In the genomic region with DNA sequence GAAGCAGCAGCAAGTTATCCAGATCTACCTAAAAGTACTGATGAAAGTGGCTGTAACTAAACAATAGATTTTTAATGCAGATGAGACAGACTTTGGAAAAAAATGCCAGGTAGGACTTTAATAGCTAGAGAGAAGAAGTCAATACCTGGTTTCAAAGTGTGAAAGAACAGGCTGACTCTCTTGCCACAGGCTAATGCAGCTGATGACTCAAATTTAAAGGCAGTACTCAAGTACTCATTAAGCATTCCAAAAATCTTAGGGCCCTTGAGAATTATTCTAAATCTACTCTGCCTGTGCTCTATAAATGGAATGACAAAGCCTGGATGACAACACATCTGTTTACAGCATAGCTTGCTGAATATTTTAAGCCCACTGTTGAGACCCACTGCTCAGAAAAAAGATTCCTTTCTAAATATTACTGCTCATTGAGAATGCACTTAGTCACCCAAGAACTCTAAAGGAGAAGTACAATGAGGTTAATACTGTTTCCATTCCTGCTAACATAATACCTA, we compare ENCODE assay signal across 27 cellular contexts.
"Had no signal": no experiment of that assay in that cellular context is flagged by ENCODE, and none has a peak within 500 bp of the region (broad histone marks: within the 10 kb centered on the region; RNA-seq: fewer than 3 reads in every experiment).

No MANE protein-coding gene starts in this region.

- H3K27ac Mint-ChIP-seq: activated B cell treated with CpG ODN at 0.5 μM for 24 hours; activated CD4-positive, alpha-beta T cell treated with anti-CD3 and anti-CD28 coated beads, Interleukin-2, amount 10 ng/mL, durations not matched to agents 24 days and 14 days; activated naive CD4-positive, alpha-beta T cell treated with anti-CD3 and anti-CD28 coated beads, Interleukin-2, amount 50 U/mL, for 72 hours; activated naive CD8-positive, alpha-beta T cell treated with anti-CD3 and anti-CD28 coated beads, Interleukin-2, amount 50 U/mL, for 24 hours; brain; T-helper 17 cell had no signal

- H3K27me3 Mint-ChIP-seq: activated B cell treated with CpG ODN at 0.5 μM for 24 hours; activated CD4-positive, alpha-beta T cell treated with anti-CD3 and anti-CD28 coated beads, Interleukin-2, amount 10 ng/mL, durations not matched to agents 24 days and 14 days; activated naive CD8-positive, alpha-beta T cell treated with anti-CD3 and anti-CD28 coated beads, Interleukin-2, amount 50 U/mL, for 24 hours; brain; T-helper 17 cell had no signal

- H3K4me3 Mint-ChIP-seq: activated B cell treated with CpG ODN at 0.5 μM for 24 hours; activated CD4-positive, alpha-beta T cell treated with anti-CD3 and anti-CD28 coated beads, Interleukin-2, amount 10 ng/mL, durations not matched to agents 24 days and 14 days; activated naive CD8-positive, alpha-beta T cell treated with anti-CD3 and anti-CD28 coated beads, Interleukin-2, amount 50 U/mL, for 24 hours; activated T-cell treated with anti-CD3 and anti-CD28 coated beads, Interleukin-2, amount 50 U/mL, for 4 hours; brain; T-helper 17 cell had no signal

- H3K4me3 ChIP-seq: ascending aorta, cardiac muscle cell had no signal

- H3K4me1 Mint-ChIP-seq: activated B cell treated with CpG ODN at 0.5 μM for 24 hours; activated CD4-positive, alpha-beta T cell treated with anti-CD3 and anti-CD28 coated beads, Interleukin-2, amount 10 ng/mL, durations not matched to agents 24 days and 14 days; activated naive CD8-positive, alpha-beta T cell treated with anti-CD3 and anti-CD28 coated beads, Interleukin-2, amount 50 U/mL, for 24 hours; T-helper 17 cell had no signal

- H3K9me3 ChIP-seq: ascending aorta had no signal

- H3K36me3 Mint-ChIP-seq: brain had no signal

- DNase-seq: activated B cell treated with CpG ODN at 0.5 μM for 24 hours; activated CD4-positive, alpha-beta T cell treated with anti-CD3 and anti-CD28 coated beads for 1 hour; activated CD4-positive, alpha-beta T cell treated with anti-CD3 and anti-CD28 coated beads, Interleukin-2, amount 10 ng/mL, durations not matched to agents 24 days and 14 days; activated CD4-positive, alpha-beta T cell treated with anti-CD3 and anti-CD28 coated beads, Interleukin-2, amount 50 U/mL, for 48 hours; activated CD8-positive, alpha-beta memory T cell treated with anti-CD3 and anti-CD28 coated beads for 24 hours; activated effector memory CD4-positive, alpha-beta T cell treated with anti-CD3 and anti-CD28 coated beads, Interleukin-2, amount 50 U/mL, for 16 hours; activated naive CD4-positive, alpha-beta T cell treated with Interleukin-2 at 50 U/mL for 16 hours; activated naive CD8-positive, alpha-beta T cell treated with anti-CD3 and anti-CD28 coated beads, Interleukin-2, amount 50 U/mL, for 24 hours; activated T-cell treated with anti-CD3 and anti-CD28 coated beads, Interleukin-2, amount 50 U/mL, for 4 hours; amniotic stem cell; Karpas-422; NCI-H1048; NCI-H146; NCI-H187 treated with DMSO at 0.1 percent for 48 hours; NCI-H2081 treated with DMSO at 0.1 percent for 48 hours; NCI-H446; NCI-H524; PC-3; SIG-M5; T-helper 17 cell; T-helper 9 cell had no signal

- FAIRE-seq: RCC 7860, TTC549 had no signal

- H3K4me1 ChIP-seq: ascending aorta had no signal

- H3K36me3 ChIP-seq: ascending aorta, cardiac muscle cell had no signal

- H3K27ac ChIP-seq: ascending aorta, cardiac muscle cell had no signal

- H3K27me3 ChIP-seq: ascending aorta, cardiac muscle cell had no signal
